Comparison of ENCODE assay signal across 8 cellular contexts in genomic region chr12:31403099-31403607, GRCh38.
DNase-seq lines count a peak whose midpoint lies in the region; ATAC-seq and TF ChIP-seq lines count a peak whose summit lies in the region.
"Not testable (repeated sequence)": the region's sequence is repeated elsewhere in the genome, so short reads cannot be mapped to it uniquely, and the experiment has no call there.

No MANE protein-coding gene starts in this region.

- not testable (repeated sequence) for H3K4me3 Mint-ChIP-seq in activated CD4-positive, alpha-beta T cell treated with anti-CD3 and anti-CD28 coated beads for 36 hours

- CTCF ChIA-PET in activated CD4-positive, alpha-beta T cell treated with anti-CD3 and anti-CD28 coated beads for 36 hours (lab: Charles Lee) = interaction anchor here (0.6 to 2.4 kb wide), 15 partner anchors 13 to 293 kb away, joined by 3 to 14 read pairs (median 4); no protein-coding TSS in a partner anchor

- not testable (repeated sequence) for H3K27ac Mint-ChIP-seq in activated CD4-positive, alpha-beta T cell treated with anti-CD3 and anti-CD28 coated beads for 36 hours

- H3K27me3 Mint-ChIP-seq in activated CD4-positive, alpha-beta T cell treated with anti-CD3 and anti-CD28 coated beads for 36 hours = not testable (repeated sequence)

- H3K36me3 Mint-ChIP-seq in activated CD4-positive, alpha-beta T cell treated with anti-CD3 and anti-CD28 coated beads for 36 hours (ENCODE audit: low read depth) = not testable (repeated sequence)

- intact Hi-C loops in activated CD4-positive, alpha-beta T cell treated with anti-CD3 and anti-CD28 coated beads for 36 hours (cut with DNase I, micrococcal nuclease) = loop anchor here (1.0 to 10.0 kb wide), 3 partner anchors 233 to 912 kb away; no protein-coding TSS in a partner anchor

- H3K4me1 Mint-ChIP-seq in activated CD4-positive, alpha-beta T cell treated with anti-CD3 and anti-CD28 coated beads for 36 hours = not testable (repeated sequence)

- DNase-seq in D341Med (ENCODE audit: low spot score) (peak; percentile 80), NCI-H524 treated with DMSO at 0.1 percent for 48 hours (lab: John Stamatoyannopoulos, UW) (peak; percentile 14), choroid plexus epithelial cell (ENCODE audit: low read depth) (peak; percentile 97), left kidney (ENCODE audit: low read depth, low spot score) (peak; percentile 91)
- peak; percentile 67 for DNase-seq in activated CD4-positive, alpha-beta T cell treated with anti-CD3 and anti-CD28 coated beads for 36 hours
- DNase-seq in stimulated activated CD4-positive, alpha-beta T cell treated with anti-CD3 and anti-CD28 coated beads, Interleukin-4, amount 100 ng/mL, for 4 hours = peak; percentile 9 to 41

- not testable (repeated sequence) for H3K4me3 ChIP-seq in choroid plexus epithelial cell (ENCODE audit: low read depth, low read length)

- TF ChIP-seq CTCF in choroid plexus epithelial cell (conservative IDR thresholded peaks at IDR 0.05; ENCODE audit: low read depth, low read length) = peak; percentile 95

- not testable (repeated sequence) for H3K9me3 Mint-ChIP-seq in activated CD4-positive, alpha-beta T cell treated with anti-CD3 and anti-CD28 coated beads for 36 hours (ENCODE audit: low read depth)

- ATAC-seq in GM21360 (IDR thresholded peaks at IDR 0.05; ENCODE audit: unreplicated experiment) (peak; percentile 80), HG03565 (IDR thresholded peaks at IDR 0.05; ENCODE audit: unreplicated experiment) (peak; percentile 87)
- peak; percentile 98 for ATAC-seq in activated CD4-positive, alpha-beta T cell treated with anti-CD3 and anti-CD28 coated beads for 36 hours

- POLR2A ChIA-PET in activated CD4-positive, alpha-beta T cell treated with anti-CD3 and anti-CD28 coated beads for 36 hours (lab: Charles Lee) = not testable (repeated sequence)

Comparison
In these comparisons a context has a peak if more than half of its experiments do, and no peak if none do; other contexts are left out.
1. DNase-seq: peak in every context shown above with its lines; median percentile 97 in choroid plexus epithelial cell; 91 in left kidney; 80 in D341Med; 67 in activated CD4-positive, alpha-beta T cell treated with anti-CD3 and anti-CD28 coated beads for 36 hours; 25 in stimulated activated CD4-positive, alpha-beta T cell treated with anti-CD3 and anti-CD28 coated beads, Interleukin-4, amount 100 ng/mL, for 4 hours; 14 in NCI-H524 treated with DMSO at 0.1 percent for 48 hours.